ENCODE assay signal across 10 cellular contexts in the genomic region with DNA sequence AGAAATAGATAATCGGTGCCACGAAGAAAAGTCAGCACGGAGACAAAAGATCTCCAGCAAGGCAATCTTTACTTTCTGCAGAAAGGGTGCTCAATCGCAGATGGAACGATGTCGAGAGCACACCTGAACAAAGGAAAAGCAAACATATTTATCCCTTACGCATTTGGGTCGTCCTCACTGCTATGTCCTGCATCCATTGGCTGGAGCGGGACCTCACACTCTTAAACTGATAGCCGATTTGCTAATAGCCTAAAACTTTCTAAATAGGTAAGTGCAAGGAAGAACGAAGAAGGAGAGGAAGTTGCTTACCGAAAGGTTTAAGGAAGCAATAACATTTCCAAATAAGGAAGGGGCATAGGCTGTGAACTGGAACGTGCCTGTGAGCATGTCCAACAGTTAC. TPM values are rescaled to one million over a fixed set of nuclear protein-coding genes. Genes with fewer than 3 reads are reported as not detected.
DNase-seq lines count a peak whose midpoint lies in the region; ATAC-seq and TF ChIP-seq lines count a peak whose summit lies in the region.
"Had no signal": no experiment of that assay in that cellular context is flagged by ENCODE, and none has a peak within 500 bp of the region (broad histone marks: within the 10 kb centered on the region; RNA-seq: fewer than 3 reads in every experiment).

No MANE protein-coding gene starts in this region.

- intact Hi-C loops in gastrocnemius medialis (cut with DNase I; ENCODE audit: low total_unique reads): no loop called here

- TF ChIP-seq CTCF in glutamatergic neuron (IDR thresholded peaks at IDR 0.05; ENCODE audit: partially characterized antibody, unreplicated experiment) (no peak), gastrocnemius medialis (IDR thresholded peaks at IDR 0.05 in 4 of 5, conservative IDR thresholded peaks at IDR 0.05 in 1 of 5) (no peak)

- H3K27me3 ChIP-seq in subcutaneous abdominal adipose tissue (ENCODE audit: control insufficient read depth in 5 of 5, insufficient read depth in 4 of 5, low read length in 5 of 5) (no peaks in the 10 kb centered on the region), gastrocnemius medialis (no peaks in the 10 kb centered on the region)
- H3K27me3 ChIP-seq: cardiac muscle cell had no signal

- H3K27ac ChIP-seq in subcutaneous abdominal adipose tissue (ENCODE audit: low read depth, low read length) (no peak overlapping the region), gastrocnemius medialis (peak overlapping the region in 2 of 4 donors; percentile 21 to 92)

- ATAC-seq in T-helper 17 cell: no peak
- no peak for ATAC-seq in HG03565 (IDR thresholded peaks at IDR 0.05; ENCODE audit: unreplicated experiment)
- ATAC-seq in gastrocnemius medialis: no peak

- CTCF ChIA-PET in activated CD4-positive, alpha-beta T cell treated with anti-CD3 and anti-CD28 coated beads, Interleukin-2, amount 10 ng/mL, durations not matched to agents 7 days and 5 days (lab: Charles Lee): no interaction called here

- H3K9me3 Mint-ChIP-seq in activated CD4-positive, alpha-beta T cell treated with anti-CD3 and anti-CD28 coated beads, Interleukin-2, amount 10 ng/mL, durations not matched to agents 7 days and 5 days: peaks cover 8% of the 10 kb centered on the region
- H3K9me3 Mint-ChIP-seq in glutamatergic neuron (ENCODE audit: unreplicated experiment): peaks cover 9% of the 10 kb centered on the region

- no peaks in the 10 kb centered on the region for H3K27me3 Mint-ChIP-seq in activated CD4-positive, alpha-beta T cell treated with anti-CD3 and anti-CD28 coated beads, Interleukin-2, amount 10 ng/mL, durations not matched to agents 7 days and 5 days
- H3K27me3 Mint-ChIP-seq in T-helper 17 cell: no peaks in the 10 kb centered on the region
- peaks cover 2% of the 10 kb centered on the region for H3K27me3 Mint-ChIP-seq in glutamatergic neuron (ENCODE audit: unreplicated experiment)

- H3K4me3 Mint-ChIP-seq in activated CD4-positive, alpha-beta T cell treated with anti-CD3 and anti-CD28 coated beads, Interleukin-2, amount 10 ng/mL, durations not matched to agents 7 days and 5 days: peak overlapping the region; percentile 96
- H3K4me3 Mint-ChIP-seq in T-helper 17 cell (peak overlapping the region; percentile 94), glutamatergic neuron (ENCODE audit: unreplicated experiment) (peak overlapping the region; percentile 91)

- no peak overlapping the region for H3K9ac ChIP-seq in subcutaneous abdominal adipose tissue (ENCODE audit: low read length in 5 of 5)

- no peaks in the 10 kb centered on the region for H3K9me3 ChIP-seq in T-helper 17 cell (ENCODE audit: control insufficient read depth, low read length, poor library complexity, severe bottlenecking)
- H3K9me3 ChIP-seq in subcutaneous abdominal adipose tissue (ENCODE audit: control insufficient read depth in 5 of 5, low read length in 5 of 5): no peaks in the 10 kb centered on the region
- no peaks in the 10 kb centered on the region for H3K9me3 ChIP-seq in gastrocnemius medialis

- H3K27ac Mint-ChIP-seq in activated CD4-positive, alpha-beta T cell treated with anti-CD3 and anti-CD28 coated beads, Interleukin-2, amount 10 ng/mL, durations not matched to agents 7 days and 5 days: peak overlapping the region; percentile 99
- H3K27ac Mint-ChIP-seq in T-helper 17 cell (peak overlapping the region; percentile 93), glutamatergic neuron (ENCODE audit: unreplicated experiment) (peak overlapping the region; percentile 90)

- in situ Hi-C loops in gastrocnemius medialis (cut with MboI; ENCODE audit: low sequenced_read_pairs in 4 of 4): loop anchor here in 2 of 4 donors (25.0 kb wide), 1 partner anchor 333 kb away; no protein-coding TSS in a partner anchor

- H3K4me1 ChIP-seq in subcutaneous abdominal adipose tissue (ENCODE audit: control insufficient read depth in 5 of 5, insufficient read depth in 5 of 5, low read length in 5 of 5) (peaks cover 2 to 46% (median 35%) of the 10 kb centered on the region in 5 donors), gastrocnemius medialis (peaks cover 17 to 30% of the 10 kb centered on the region in 2 donors)

- no peak for TF ChIP-seq POLR2A in gastrocnemius medialis (IDR thresholded peaks at IDR 0.05)

- peaks cover 38% of the 10 kb centered on the region for H3K4me1 Mint-ChIP-seq in activated CD4-positive, alpha-beta T cell treated with anti-CD3 and anti-CD28 coated beads, Interleukin-2, amount 10 ng/mL, durations not matched to agents 7 days and 5 days
- peaks cover 29% of the 10 kb centered on the region for H3K4me1 Mint-ChIP-seq in T-helper 17 cell
- H3K4me1 Mint-ChIP-seq in glutamatergic neuron (ENCODE audit: low read depth, unreplicated experiment): no peaks in the 10 kb centered on the region

- H3K36me3 ChIP-seq in subcutaneous abdominal adipose tissue (ENCODE audit: control insufficient read depth in 5 of 5, insufficient read depth in 5 of 5, low read length in 5 of 5): peaks cover 0 to 5% (median 0%) of the 10 kb centered on the region in 5 donors
- H3K36me3 ChIP-seq in gastrocnemius medialis: no peaks in the 10 kb centered on the region
- H3K36me3 ChIP-seq: cardiac muscle cell had no signal

- DNase-seq in activated CD4-positive, alpha-beta T cell treated with anti-CD3 and anti-CD28 coated beads, Interleukin-2, amount 10 ng/mL, durations not matched to agents 7 days and 5 days: no peak
- DNase-seq in activated CD4-positive, alpha-beta T cell treated with anti-CD3 and anti-CD28 coated beads for 1 hour: no peak
- no peak for DNase-seq in T-helper 17 cell
- DNase-seq in glutamatergic neuron: no peak
- DNase-seq in gastrocnemius medialis: no peak
- no peak for DNase-seq in hepatic stellate cell (ENCODE audit: low spot score)
- DNase-seq: SHP77 treated with DMSO at 0.1 percent for 48 hours had no signal

- H3K4me3 ChIP-seq in subcutaneous abdominal adipose tissue (ENCODE audit: low read depth in 1 of 5, low read length in 5 of 5): peak overlapping the region in 4 of 5 donors; percentile 67 to 86 (median 75)
- H3K4me3 ChIP-seq in gastrocnemius medialis: peak overlapping the region in 1 of 4 donors; percentile 98

- H3K36me3 Mint-ChIP-seq in activated CD4-positive, alpha-beta T cell treated with anti-CD3 and anti-CD28 coated beads, Interleukin-2, amount 10 ng/mL, durations not matched to agents 7 days and 5 days (ENCODE audit: low read depth): peaks cover 37% of the 10 kb centered on the region
- H3K36me3 Mint-ChIP-seq in T-helper 17 cell (ENCODE audit: low read depth): peaks cover 2% of the 10 kb centered on the region
- H3K36me3 Mint-ChIP-seq in glutamatergic neuron (ENCODE audit: unreplicated experiment): no peaks in the 10 kb centered on the region

- POLR2A ChIA-PET in activated CD4-positive, alpha-beta T cell treated with anti-CD3 and anti-CD28 coated beads, Interleukin-2, amount 10 ng/mL, durations not matched to agents 7 days and 5 days (lab: Charles Lee): interaction anchor here (0.7 kb wide), 1 partner anchor 1028 kb away, joined by 3 read pairs; no protein-coding TSS in a partner anchor

RNA-seq across cellular contexts. Expression of gene AKAP10, which starts 1.2 kb away (rescaled TPM):
- total RNA-seq in activated CD4-positive, alpha-beta T cell treated with anti-CD3 and anti-CD28 coated beads, Interleukin-2, amount 10 ng/mL, durations not matched to agents 7 days and 5 days: 10 to 100 TPM; 38.8 to 45.6 TPM
- 10 to 100 TPM; 39.8 to 41.1 TPM for total RNA-seq in T-helper 17 cell
- total RNA-seq in glutamatergic neuron (ENCODE audit: unreplicated experiment): 29.8 TPM
- total RNA-seq in gastrocnemius medialis: 10 to 100 TPM in 2 of 4 donors, 1 to 10 TPM in 2; 6.1 to 26.1 (median 9.9) TPM

RNA-seq across cellular contexts. Expression of gene SPECC1, which starts 30.4 kb away (rescaled TPM):
- 1 to 10 TPM; 3.7 to 4.9 TPM for total RNA-seq in activated CD4-positive, alpha-beta T cell treated with anti-CD3 and anti-CD28 coated beads, Interleukin-2, amount 10 ng/mL, durations not matched to agents 7 days and 5 days
- total RNA-seq in T-helper 17 cell (10 to 100 TPM; 10.3 to 10.8 TPM), glutamatergic neuron (ENCODE audit: unreplicated experiment) (60.6 TPM), gastrocnemius medialis (10 to 100 TPM in 2 of 4 donors, 1 to 10 TPM in 2; 6.1 to 17.9 (median 9.5) TPM)
